In genomic region chr19:50725932-50726230, GRCh38 we compare ENCODE assay signal across 10 cellular contexts. TPM values are rescaled to one million over a fixed set of nuclear protein-coding genes. Genes with fewer than 3 reads are reported as not detected.
DNase-seq lines count a peak whose midpoint lies in the region; ATAC-seq and TF ChIP-seq lines count a peak whose summit lies in the region.
"Had no signal": no experiment of that assay in that cellular context is flagged by ENCODE, and none has a peak within 500 bp of the region (broad histone marks: within the 10 kb centered on the region; RNA-seq: fewer than 3 reads in every experiment).

No MANE protein-coding gene starts in this region.

- H3K9me3 ChIP-seq in ectodermal cell (ENCODE audit: control insufficient read depth, low read length) (no peaks in the 10 kb centered on the region), neural cell (ENCODE audit: low read length) (no peaks in the 10 kb centered on the region)

- no peaks in the 10 kb centered on the region for H3K9me2 ChIP-seq in neural cell (ENCODE audit: insufficient read depth, low read length)

- no peak for TF ChIP-seq EP300 in neural cell (conservative IDR thresholded peaks at IDR 0.05; ENCODE audit: poor library complexity, severe bottlenecking)

- no peak overlapping the region for H3K27ac ChIP-seq in ectodermal cell (ENCODE audit: insufficient read depth, low read depth, low read length, poor library complexity, severe bottlenecking)
- H3K27ac ChIP-seq in neural cell (ENCODE audit: low read length) = peak overlapping the region; percentile 89

- TF ChIP-seq RAD21 in neural cell (conservative IDR thresholded peaks at IDR 0.05) = no peak

- WGBS in ectodermal cell, 2 experiments = 81 to 86% methylated on average over 6 of the region's 6 CpGs

- no peak overlapping the region for H2AFZ ChIP-seq in neural cell (ENCODE audit: low read depth, low read length)

- no peak for DNase-seq in BJ (ENCODE audit: low read depth)
- DNase-seq in Jurkat, Clone E6-1 (ENCODE audit: low read depth, low spot score) = no peak
- DNase-seq in SW480 (ENCODE audit: low spot score) = no peak
- DNase-seq in stimulated activated CD4-positive, alpha-beta T cell treated with anti-CD3 and anti-CD28 coated beads, Interleukin-12 subunit alpha, Interleukin-12 subunit beta, amount 100 ng/mL, for 4 hours = no peak
- DNase-seq in stimulated activated CD4-positive, alpha-beta T cell treated with anti-CD3 and anti-CD28 coated beads, Interleukin-4, amount 100 ng/mL, for 4 hours = no peak
- DNase-seq: NCI-H146; stimulated activated naive CD4-positive, alpha-beta T cell treated with Interleukin-2 at 50 U/mL for 16 hours had no signal

- H3K27me3 ChIP-seq in BJ (ENCODE audit: control insufficient read depth, insufficient read depth, low read length) (no peaks in the 10 kb centered on the region), ectodermal cell (ENCODE audit: control insufficient read depth, insufficient read depth, low read length, poor library complexity, severe bottlenecking) (peaks cover 18% of the 10 kb centered on the region), neural cell (ENCODE audit: insufficient read depth, low read depth, low read length) (no peaks in the 10 kb centered on the region)

- peaks cover 3% of the 10 kb centered on the region for H3K79me2 ChIP-seq in neural cell (replicated peaks; ENCODE audit: insufficient read depth, low read length)

- peak overlapping the region; percentile 65 for H3K4me2 ChIP-seq in neural cell (ENCODE audit: low read length)

- TF ChIP-seq CTCF in BJ (IDR thresholded peaks at IDR 0.05; ENCODE audit: insufficient read depth, low read depth, low read length) = no peak
- TF ChIP-seq CTCF in neural cell (IDR thresholded peaks at IDR 0.05; ENCODE audit: poor library complexity, severe bottlenecking) = no peak

- no peaks in the 10 kb centered on the region for H3F3A ChIP-seq in neural cell (ENCODE audit: insufficient read depth, low read length, poor library complexity, severe bottlenecking)

- POLR2A ChIA-PET in BJ (lab: Charles Lee) = no interaction called here

- H3K9ac ChIP-seq in neural cell (ENCODE audit: low read length) = peak overlapping the region; percentile 86

- peaks cover 18% of the 10 kb centered on the region for H3K4me1 ChIP-seq in ectodermal cell (ENCODE audit: control insufficient read depth, insufficient read depth, low read length)

- CTCF ChIA-PET in BJ (lab: Yijun Ruan, JAX) = interaction anchor here (1.5 to 1.9 kb wide), 2 partner anchors 9 to 57 kb away, joined by 3 to 10 read pairs; no protein-coding TSS in a partner anchor

- H3K4me3 ChIP-seq in BJ (ENCODE audit: low read depth, low read length) (peak overlapping the region; percentile 81), ectodermal cell (ENCODE audit: insufficient read depth, low read depth, low read length) (peak overlapping the region; percentile 47), neural cell (ENCODE audit: low read length) (peak overlapping the region; percentile 96)
- peak overlapping the region; percentile 78 for H3K4me3 ChIP-seq in Jurkat, Clone E6-1 (ENCODE audit: low read length)

- ATAC-seq in esophagus mucosa = no peak

- H3K36me3 ChIP-seq in BJ (ENCODE audit: control insufficient read depth, insufficient read depth, low read length) (peaks cover 2% of the 10 kb centered on the region; the same call in 1 of the 2 replicates), ectodermal cell (ENCODE audit: control insufficient read depth, insufficient read depth, low read length) (no peaks in the 10 kb centered on the region), neural cell (ENCODE audit: insufficient read depth, low read length) (no peaks in the 10 kb centered on the region)

- H4K20me1 ChIP-seq in neural cell (ENCODE audit: insufficient read depth) = no peaks in the 10 kb centered on the region

TF ChIP-seq in neural cell, 6 proteins besides CTCF, POLR2A, EP300 and RAD21:
- TF ChIP-seq SMC3 (conservative IDR thresholded peaks at IDR 0.05; ENCODE audit: poor library complexity) (no peak), POLR2AphosphoS5 (IDR thresholded peaks at IDR 0.05) (no peak), REST (IDR thresholded peaks at IDR 0.05; ENCODE audit: borderline replicate concordance) (no peak), TAF1 (IDR thresholded peaks at IDR 0.05; ENCODE audit: low read depth) (no peak), EZH2 (IDR thresholded peaks at IDR 0.05; ENCODE audit: borderline replicate concordance, insufficient read depth, low read length, poor library complexity, severe bottlenecking) (no peak), MXI1 (conservative IDR thresholded peaks at IDR 0.05; ENCODE audit: poor library complexity, severe bottlenecking) (no peak)

RNA-seq across cellular contexts. Expression of gene CLEC11A, which starts 2.7 kb away (rescaled TPM):
- polyA plus RNA-seq in BJ (2011; rRNA removed) (82.0 and 136 TPM in 2 replicates), neural cell (18.4 and 19.5 TPM in 2 replicates)
- polyA minus RNA-seq in BJ (2011; rRNA and poly(A)+ RNA removed) = 6.6 and 9.7 TPM in 2 replicates
- 11.3 TPM for polyA plus RNA-seq in Jurkat, Clone E6-1 (2012; ENCODE audit: insufficient read depth, insufficient read length)
- polyA plus RNA-seq in ectodermal cell (2013, experiment 1 of 4) = 3.7 TPM
- polyA plus RNA-seq in ectodermal cell (2013, experiment 2 of 4) = 2.6 TPM
- polyA plus RNA-seq in ectodermal cell (2013, experiment 3 of 4) = 3.7 TPM
- polyA plus RNA-seq in ectodermal cell (2013, experiment 4 of 4) = 3.4 TPM
- 3.4 and 3.7 TPM in 2 replicates for polyA minus RNA-seq in neural cell
- 2.7 TPM for total RNA-seq in esophagus mucosa

RNA-seq across cellular contexts. Expression of gene SHANK1, which starts 6.3 kb away (rescaled TPM):
- polyA plus RNA-seq in BJ (2011; rRNA removed) (1.6 and 1.8 TPM in 2 replicates), neural cell (3.2 and 7.9 TPM in 2 replicates)
- 3.4 and 4.1 TPM in 2 replicates for polyA minus RNA-seq in BJ (2011; rRNA and poly(A)+ RNA removed)
- 12.6 TPM for polyA plus RNA-seq in Jurkat, Clone E6-1 (2012; ENCODE audit: insufficient read depth, insufficient read length)
- 17.2 TPM for polyA plus RNA-seq in ectodermal cell (2013, experiment 1 of 4)
- polyA plus RNA-seq in ectodermal cell (2013, experiment 2 of 4) = 14.0 TPM
- polyA plus RNA-seq in ectodermal cell (2013, experiment 3 of 4) = 10.1 TPM
- polyA plus RNA-seq in ectodermal cell (2013, experiment 4 of 4) = 5.9 TPM
- 22.0 and 24.6 TPM in 2 replicates for polyA minus RNA-seq in neural cell
- 0.04 TPM for total RNA-seq in esophagus mucosa

RNA-seq across cellular contexts. Expression of gene GPR32, which starts 44.4 kb away (rescaled TPM):
- polyA plus RNA-seq in BJ (2011; rRNA removed) (not detected in 2 replicates), neural cell (not detected in 2 replicates)
- not detected in 2 replicates for polyA minus RNA-seq in BJ (2011; rRNA and poly(A)+ RNA removed)
- polyA plus RNA-seq in Jurkat, Clone E6-1 (2012; ENCODE audit: insufficient read depth, insufficient read length) = not detected
- polyA plus RNA-seq in ectodermal cell (2013, experiment 1 of 4) = not detected
- polyA plus RNA-seq in ectodermal cell (2013, experiment 2 of 4) = not detected
- polyA plus RNA-seq in ectodermal cell (2013, experiment 3 of 4) = not detected
- not detected for polyA plus RNA-seq in ectodermal cell (2013, experiment 4 of 4)
- not detected in 2 replicates for polyA minus RNA-seq in neural cell
- total RNA-seq in esophagus mucosa = not detected
